8 cellular contexts compared by ENCODE assay signal in genomic region chr15:77013786-77014136, GRCh38. TPM values are rescaled to one million over a fixed set of nuclear protein-coding genes. Genes with fewer than 3 reads are reported as not detected.
DNase-seq lines count a peak whose midpoint lies in the region; ATAC-seq and TF ChIP-seq lines count a peak whose summit lies in the region.

No MANE protein-coding gene starts in this region.

- peaks cover 15% of the 10 kb centered on the region for H3K36me3 Mint-ChIP-seq in activated B cell treated with CpG ODN at 0.5 μM for 24 hours (ENCODE audit: low read depth)

- H3K9me3 Mint-ChIP-seq in activated B cell treated with CpG ODN at 0.5 μM for 24 hours = no peaks in the 10 kb centered on the region

- peak overlapping the region; percentile 42 for H3K4me3 Mint-ChIP-seq in activated B cell treated with CpG ODN at 0.5 μM for 24 hours

- H3K27me3 Mint-ChIP-seq in activated B cell treated with CpG ODN at 0.5 μM for 24 hours = no peaks in the 10 kb centered on the region

- peak; percentile 17 to 60 for ATAC-seq in left cardiac atrium
- peak; percentile 73 for ATAC-seq in activated B cell treated with CpG ODN at 0.5 μM for 24 hours (ENCODE audit: low read depth)
- ATAC-seq in HG03097 (IDR thresholded peaks at IDR 0.05; ENCODE audit: low FRiP score, unreplicated experiment) = no peak

- no peak for TF ChIP-seq CTCF in activated B cell treated with CpG ODN at 0.5 μM for 24 hours (IDR thresholded peaks at IDR 0.05)

- DNase-seq in left cardiac atrium (no peak), cardiac septum (ENCODE audit: low spot score) (no peak), activated B cell treated with CpG ODN at 0.5 μM for 24 hours (no peak), AG08395 (ENCODE audit: low spot score) (no peak), NAMALWA (ENCODE audit: low spot score) (no peak)
- DNase-seq in effector CD4-positive, alpha-beta T cell = peak; percentile 72
- DNase-seq in stimulated activated CD8-positive, alpha-beta memory T cell treated with anti-CD3 and anti-CD28 coated beads, Interleukin-4, amount 100 ng/mL, for 1 hour (ENCODE audit: low read depth in 2 of 2, low spot score in 1 of 2) = peak; percentile 82 to 83

- POLR2A ChIA-PET in activated B cell treated with CpG ODN at 0.5 μM for 24 hours (lab: Charles Lee) = interaction anchor here (0.5 to 1.0 kb wide), 2 partner anchors 19 to 53 kb away, joined by 3 to 5 read pairs; partner anchors contain the start of gene PSTPIP1

- CTCF ChIA-PET in activated B cell treated with CpG ODN at 0.5 μM for 24 hours (lab: Charles Lee) = interaction anchor here (2.3 kb wide), 1 partner anchor 11 kb away, joined by 9 read pairs; no protein-coding TSS in a partner anchor

- peaks cover 70% of the 10 kb centered on the region for H3K4me1 Mint-ChIP-seq in activated B cell treated with CpG ODN at 0.5 μM for 24 hours

- intact Hi-C loops in left cardiac atrium (cut with DNase I) = no loop called here
- intact Hi-C loops in cardiac septum (cut with DNase I) = no loop called here
- intact Hi-C loops in activated B cell treated with CpG ODN at 0.5 μM for 24 hours (cut with micrococcal nuclease) = no loop called here

- peak overlapping the region; percentile 78 for H3K27ac Mint-ChIP-seq in activated B cell treated with CpG ODN at 0.5 μM for 24 hours

RNA-seq across cellular contexts. Expression of gene PSTPIP1, which starts 18.8 kb away (rescaled TPM):
- total RNA-seq in left cardiac atrium (10 to 100 TPM in 1 of 2 donors, 1 to 10 TPM in 1; 6.1 to 14.1 TPM), cardiac septum (2.7 TPM), activated B cell treated with CpG ODN at 0.5 μM for 24 hours (33.7 and 42.7 TPM in 2 replicates)

RNA-seq across cellular contexts. Expression of gene TSPAN3, which starts 57.1 kb away (rescaled TPM):
- total RNA-seq in left cardiac atrium = 100 to 1,000 TPM; 143 to 151 TPM
- 101 TPM for total RNA-seq in cardiac septum
- total RNA-seq in activated B cell treated with CpG ODN at 0.5 μM for 24 hours = 104 and 113 TPM in 2 replicates

Comparison
In these comparisons a context has a peak if more than half of its experiments do, and no peak if none do; other contexts are left out.
1. DNase-seq: peak in effector CD4-positive, alpha-beta T cell (single experiment) and stimulated activated CD8-positive, alpha-beta memory T cell treated with anti-CD3 and anti-CD28 coated beads, Interleukin-4, amount 100 ng/mL, for 1 hour (2 of 2); none in left cardiac atrium (single experiment), cardiac septum (single experiment), activated B cell treated with CpG ODN at 0.5 μM for 24 hours (single experiment), AG08395 (single experiment) and NAMALWA (single experiment).